In the genomic region with DNA sequence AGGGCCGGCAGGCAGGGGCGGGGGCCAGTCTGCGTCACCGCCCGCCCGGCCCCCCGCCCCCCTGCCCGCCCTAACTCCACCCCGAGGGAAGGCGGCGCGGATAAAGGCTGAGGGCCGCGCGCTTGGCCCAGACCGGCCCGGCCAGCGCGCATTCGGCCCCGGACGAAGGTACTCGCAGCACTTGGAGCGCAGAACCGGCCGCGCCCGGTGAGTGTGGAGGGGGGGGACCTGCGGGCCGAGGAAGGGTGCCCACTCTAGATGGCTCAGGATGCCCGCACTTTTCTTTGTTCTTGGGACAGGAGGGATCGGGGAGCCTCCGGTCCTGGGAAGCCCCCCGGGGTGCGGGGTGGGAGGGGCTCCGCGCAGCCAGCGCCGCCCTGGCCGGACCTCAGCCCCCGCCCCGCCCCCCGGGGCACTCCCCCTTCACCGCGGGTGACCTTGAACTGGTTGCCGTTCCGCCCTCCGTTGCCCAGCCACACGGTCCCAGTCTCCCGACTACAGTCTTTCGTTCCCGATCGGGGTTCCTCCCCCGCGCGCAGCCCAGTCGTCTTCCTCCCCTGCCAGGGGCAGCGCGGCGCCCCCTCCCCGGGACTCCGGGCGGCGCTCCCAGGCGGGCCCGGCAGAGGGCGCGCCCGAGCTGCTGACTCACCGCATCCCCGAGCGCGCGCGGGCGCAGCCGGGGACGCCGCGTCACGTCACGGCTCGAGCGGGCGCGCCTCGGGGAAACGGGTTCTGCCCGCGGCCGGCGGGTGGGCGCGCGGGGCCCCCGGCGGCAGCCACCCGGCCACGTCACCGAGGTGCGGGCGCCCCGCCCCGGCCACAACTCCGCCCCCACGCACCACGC, we compare ENCODE assay signal across 1 cellular context.
TF ChIP-seq lines count a peak whose summit lies in the region.

A gene (plus strand): TSS at position 130 of the 844 bp plus-strand sequence. CDS start 1,714 bp downstream, outside the sequence.

TF ChIP-seq in K562, 482 proteins besides CTCF, POLR2A, EP300 and RAD21 (continued from another document and continues in another):
- TF ChIP-seq, protein P1, sequence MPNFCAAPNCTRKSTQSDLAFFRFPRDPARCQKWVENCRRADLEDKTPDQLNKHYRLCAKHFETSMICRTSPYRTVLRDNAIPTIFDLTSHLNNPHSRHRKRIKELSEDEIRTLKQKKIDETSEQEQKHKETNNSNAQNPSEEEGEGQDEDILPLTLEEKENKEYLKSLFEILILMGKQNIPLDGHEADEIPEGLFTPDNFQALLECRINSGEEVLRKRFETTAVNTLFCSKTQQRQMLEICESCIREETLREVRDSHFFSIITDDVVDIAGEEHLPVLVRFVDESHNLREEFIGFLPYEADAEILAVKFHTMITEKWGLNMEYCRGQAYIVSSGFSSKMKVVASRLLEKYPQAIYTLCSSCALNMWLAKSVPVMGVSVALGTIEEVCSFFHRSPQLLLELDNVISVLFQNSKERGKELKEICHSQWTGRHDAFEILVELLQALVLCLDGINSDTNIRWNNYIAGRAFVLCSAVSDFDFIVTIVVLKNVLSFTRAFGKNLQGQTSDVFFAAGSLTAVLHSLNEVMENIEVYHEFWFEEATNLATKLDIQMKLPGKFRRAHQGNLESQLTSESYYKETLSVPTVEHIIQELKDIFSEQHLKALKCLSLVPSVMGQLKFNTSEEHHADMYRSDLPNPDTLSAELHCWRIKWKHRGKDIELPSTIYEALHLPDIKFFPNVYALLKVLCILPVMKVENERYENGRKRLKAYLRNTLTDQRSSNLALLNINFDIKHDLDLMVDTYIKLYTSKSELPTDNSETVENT (CRISPR knock-in tag; IDR thresholded peaks at IDR 0.05): 0 out of 2 replicates have a peak, but pooled peaks have one; percentile 27
- TF ChIP-seq, protein P2, sequence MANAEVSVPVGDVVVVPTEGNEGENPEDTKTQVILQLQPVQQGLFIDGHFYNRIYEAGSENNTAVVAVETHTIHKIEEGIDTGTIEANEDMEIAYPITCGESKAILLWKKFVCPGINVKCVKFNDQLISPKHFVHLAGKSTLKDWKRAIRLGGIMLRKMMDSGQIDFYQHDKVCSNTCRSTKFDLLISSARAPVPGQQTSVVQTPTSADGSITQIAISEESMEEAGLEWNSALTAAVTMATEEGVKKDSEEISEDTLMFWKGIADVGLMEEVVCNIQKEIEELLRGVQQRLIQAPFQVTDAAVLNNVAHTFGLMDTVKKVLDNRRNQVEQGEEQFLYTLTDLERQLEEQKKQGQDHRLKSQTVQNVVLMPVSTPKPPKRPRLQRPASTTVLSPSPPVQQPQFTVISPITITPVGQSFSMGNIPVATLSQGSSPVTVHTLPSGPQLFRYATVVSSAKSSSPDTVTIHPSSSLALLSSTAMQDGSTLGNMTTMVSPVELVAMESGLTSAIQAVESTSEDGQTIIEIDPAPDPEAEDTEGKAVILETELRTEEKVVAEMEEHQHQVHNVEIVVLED (CRISPR knock-in tag; IDR thresholded peaks at IDR 0.05): peak; percentile 62
- TF ChIP-seq, protein P3, sequence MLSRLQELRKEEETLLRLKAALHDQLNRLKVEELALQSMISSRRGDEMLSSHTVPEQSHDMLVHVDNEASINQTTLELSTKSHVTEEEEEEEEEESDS (CRISPR knock-in tag; IDR thresholded peaks at IDR 0.05): no peak
- 0 out of 2 replicates have a peak, but pooled peaks have one; percentile 3 for TF ChIP-seq TCF3 (CRISPR knock-in tag; IDR thresholded peaks at IDR 0.05)
- TF ChIP-seq ZBTB17 (CRISPR knock-in tag; IDR thresholded peaks at IDR 0.05): peak; percentile 34; the same call in 1 of the 2 replicates
- peak; percentile 49 to 85 for TF ChIP-seq MAZ (CRISPR knock-in tag; conservative IDR thresholded peaks at IDR 0.05 in 1 of 2, IDR thresholded peaks at IDR 0.05 in 1 of 2)
- TF ChIP-seq, protein P4, sequence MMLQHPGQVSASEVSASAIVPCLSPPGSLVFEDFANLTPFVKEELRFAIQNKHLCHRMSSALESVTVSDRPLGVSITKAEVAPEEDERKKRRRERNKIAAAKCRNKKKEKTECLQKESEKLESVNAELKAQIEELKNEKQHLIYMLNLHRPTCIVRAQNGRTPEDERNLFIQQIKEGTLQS (IDR thresholded peaks at IDR 0.05): peak; percentile 62
- TF ChIP-seq, protein P4 (CRISPR knock-in tag; conservative IDR thresholded peaks at IDR 0.05): peak; percentile 86
- peak; percentile 93; the same call in 1 of the 2 replicates for TF ChIP-seq CBX1 (IDR thresholded peaks at IDR 0.05; ENCODE audit: low read depth)
- 0 out of 2 replicates have a peak, but pooled peaks have one; percentile 2 for TF ChIP-seq NCOR1 (IDR thresholded peaks at IDR 0.05)
- TF ChIP-seq, protein P5, sequence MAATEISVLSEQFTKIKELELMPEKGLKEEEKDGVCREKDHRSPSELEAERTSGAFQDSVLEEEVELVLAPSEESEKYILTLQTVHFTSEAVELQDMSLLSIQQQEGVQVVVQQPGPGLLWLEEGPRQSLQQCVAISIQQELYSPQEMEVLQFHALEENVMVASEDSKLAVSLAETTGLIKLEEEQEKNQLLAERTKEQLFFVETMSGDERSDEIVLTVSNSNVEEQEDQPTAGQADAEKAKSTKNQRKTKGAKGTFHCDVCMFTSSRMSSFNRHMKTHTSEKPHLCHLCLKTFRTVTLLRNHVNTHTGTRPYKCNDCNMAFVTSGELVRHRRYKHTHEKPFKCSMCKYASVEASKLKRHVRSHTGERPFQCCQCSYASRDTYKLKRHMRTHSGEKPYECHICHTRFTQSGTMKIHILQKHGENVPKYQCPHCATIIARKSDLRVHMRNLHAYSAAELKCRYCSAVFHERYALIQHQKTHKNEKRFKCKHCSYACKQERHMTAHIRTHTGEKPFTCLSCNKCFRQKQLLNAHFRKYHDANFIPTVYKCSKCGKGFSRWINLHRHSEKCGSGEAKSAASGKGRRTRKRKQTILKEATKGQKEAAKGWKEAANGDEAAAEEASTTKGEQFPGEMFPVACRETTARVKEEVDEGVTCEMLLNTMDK (IDR thresholded peaks at IDR 0.05; ENCODE audit: borderline replicate concordance, insufficient read depth, low read depth, low read length, poor library complexity, severe bottlenecking): peak; percentile 92
- TF ChIP-seq, protein P6, sequence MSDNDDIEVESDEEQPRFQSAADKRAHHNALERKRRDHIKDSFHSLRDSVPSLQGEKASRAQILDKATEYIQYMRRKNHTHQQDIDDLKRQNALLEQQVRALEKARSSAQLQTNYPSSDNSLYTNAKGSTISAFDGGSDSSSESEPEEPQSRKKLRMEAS (CRISPR knock-in tag; IDR thresholded peaks at IDR 0.05): peak; percentile 16; the same call in 1 of the 2 replicates
- peak; percentile 47; the same call in 1 of the 2 replicates for TF ChIP-seq ZC3H4 (CRISPR knock-in tag; IDR thresholded peaks at IDR 0.05; ENCODE audit: borderline replicate concordance)
- TF ChIP-seq, protein P7, sequence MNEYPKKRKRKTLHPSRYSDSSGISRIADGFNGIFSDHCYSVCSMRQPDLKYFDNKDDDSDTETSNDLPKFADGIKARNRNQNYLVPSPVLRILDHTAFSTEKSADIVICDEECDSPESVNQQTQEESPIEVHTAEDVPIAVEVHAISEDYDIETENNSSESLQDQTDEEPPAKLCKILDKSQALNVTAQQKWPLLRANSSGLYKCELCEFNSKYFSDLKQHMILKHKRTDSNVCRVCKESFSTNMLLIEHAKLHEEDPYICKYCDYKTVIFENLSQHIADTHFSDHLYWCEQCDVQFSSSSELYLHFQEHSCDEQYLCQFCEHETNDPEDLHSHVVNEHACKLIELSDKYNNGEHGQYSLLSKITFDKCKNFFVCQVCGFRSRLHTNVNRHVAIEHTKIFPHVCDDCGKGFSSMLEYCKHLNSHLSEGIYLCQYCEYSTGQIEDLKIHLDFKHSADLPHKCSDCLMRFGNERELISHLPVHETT (CRISPR knock-in tag; conservative IDR thresholded peaks at IDR 0.05 in 1 of 2, IDR thresholded peaks at IDR 0.05 in 1 of 2): peak in 1 of 2 experiments; percentile 97; a peak in 2 of 4 replicates
- no peak for TF ChIP-seq NCOA1 (IDR thresholded peaks at IDR 0.05; ENCODE audit: low read depth)
- peak; percentile 61 to 65 for TF ChIP-seq NRF1 (conservative IDR thresholded peaks at IDR 0.05 in 1 of 2, IDR thresholded peaks at IDR 0.05 in 1 of 2)
- TF ChIP-seq ARID1B (IDR thresholded peaks at IDR 0.05): peak; percentile 6; the same call in 1 of the 2 replicates
- TF ChIP-seq MAFG (tag; conservative IDR thresholded peaks at IDR 0.05): no peak
- peak; percentile 75 for TF ChIP-seq RBFOX2 (IDR thresholded peaks at IDR 0.05; ENCODE audit: low read depth, low read length)
- peak; percentile 75 for TF ChIP-seq HMGN3 (IDR thresholded peaks at IDR 0.05; ENCODE audit: borderline replicate concordance, extremely low read depth, insufficient read length, low read depth, low read length)
- TF ChIP-seq ZNF644 (tag; IDR thresholded peaks at IDR 0.05; ENCODE audit: low read depth): 0 out of 2 replicates have a peak, but pooled peaks have one; percentile 35
- TF ChIP-seq TAF7 (tag; IDR thresholded peaks at IDR 0.05): peak; percentile 59; the same call in 1 of the 2 replicates
- TF ChIP-seq, protein P8, sequence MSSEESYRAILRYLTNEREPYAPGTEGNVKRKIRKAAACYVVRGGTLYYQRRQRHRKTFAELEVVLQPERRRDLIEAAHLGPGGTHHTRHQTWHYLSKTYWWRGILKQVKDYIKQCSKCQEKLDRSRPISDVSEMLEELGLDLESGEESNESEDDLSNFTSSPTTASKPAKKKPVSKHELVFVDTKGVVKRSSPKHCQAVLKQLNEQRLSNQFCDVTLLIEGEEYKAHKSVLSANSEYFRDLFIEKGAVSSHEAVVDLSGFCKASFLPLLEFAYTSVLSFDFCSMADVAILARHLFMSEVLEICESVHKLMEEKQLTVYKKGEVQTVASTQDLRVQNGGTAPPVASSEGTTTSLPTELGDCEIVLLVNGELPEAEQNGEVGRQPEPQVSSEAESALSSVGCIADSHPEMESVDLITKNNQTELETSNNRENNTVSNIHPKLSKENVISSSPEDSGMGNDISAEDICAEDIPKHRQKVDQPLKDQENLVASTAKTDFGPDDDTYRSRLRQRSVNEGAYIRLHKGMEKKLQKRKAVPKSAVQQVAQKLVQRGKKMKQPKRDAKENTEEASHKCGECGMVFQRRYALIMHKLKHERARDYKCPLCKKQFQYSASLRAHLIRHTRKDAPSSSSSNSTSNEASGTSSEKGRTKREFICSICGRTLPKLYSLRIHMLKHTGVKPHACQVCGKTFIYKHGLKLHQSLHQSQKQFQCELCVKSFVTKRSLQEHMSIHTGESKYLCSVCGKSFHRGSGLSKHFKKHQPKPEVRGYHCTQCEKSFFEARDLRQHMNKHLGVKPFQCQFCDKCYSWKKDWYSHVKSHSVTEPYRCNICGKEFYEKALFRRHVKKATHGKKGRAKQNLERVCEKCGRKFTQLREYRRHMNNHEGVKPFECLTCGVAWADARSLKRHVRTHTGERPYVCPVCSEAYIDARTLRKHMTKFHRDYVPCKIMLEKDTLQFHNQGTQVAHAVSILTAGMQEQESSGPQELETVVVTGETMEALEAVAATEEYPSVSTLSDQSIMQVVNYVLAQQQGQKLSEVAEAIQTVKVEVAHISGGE (CRISPR knock-in tag; IDR thresholded peaks at IDR 0.05): peak in 1 of 3 experiments; percentile 53; a peak in 1 of 6 replicates
- peak; percentile 13 for TF ChIP-seq SP1 (CRISPR knock-in tag; IDR thresholded peaks at IDR 0.05)
- peak; percentile 48; the same call in 1 of the 2 replicates for TF ChIP-seq GTF2F1 (IDR thresholded peaks at IDR 0.05; ENCODE audit: low read depth, low read length)
- TF ChIP-seq, protein P9, sequence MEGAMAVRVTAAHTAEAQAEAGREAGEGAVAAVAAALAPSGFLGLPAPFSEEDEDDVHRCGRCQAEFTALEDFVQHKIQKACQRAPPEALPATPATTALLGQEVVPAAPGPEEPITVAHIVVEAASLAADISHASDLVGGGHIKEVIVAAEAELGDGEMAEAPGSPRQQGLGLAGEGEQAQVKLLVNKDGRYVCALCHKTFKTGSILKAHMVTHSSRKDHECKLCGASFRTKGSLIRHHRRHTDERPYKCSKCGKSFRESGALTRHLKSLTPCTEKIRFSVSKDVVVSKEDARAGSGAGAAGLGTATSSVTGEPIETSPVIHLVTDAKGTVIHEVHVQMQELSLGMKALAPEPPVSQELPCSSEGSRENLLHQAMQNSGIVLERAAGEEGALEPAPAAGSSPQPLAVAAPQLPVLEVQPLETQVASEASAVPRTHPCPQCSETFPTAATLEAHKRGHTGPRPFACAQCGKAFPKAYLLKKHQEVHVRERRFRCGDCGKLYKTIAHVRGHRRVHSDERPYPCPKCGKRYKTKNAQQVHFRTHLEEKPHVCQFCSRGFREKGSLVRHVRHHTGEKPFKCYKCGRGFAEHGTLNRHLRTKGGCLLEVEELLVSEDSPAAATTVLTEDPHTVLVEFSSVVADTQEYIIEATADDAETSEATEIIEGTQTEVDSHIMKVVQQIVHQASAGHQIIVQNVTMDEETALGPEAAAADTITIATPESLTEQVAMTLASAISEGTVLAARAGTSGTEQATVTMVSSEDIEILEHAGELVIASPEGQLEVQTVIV (CRISPR knock-in tag; IDR thresholded peaks at IDR 0.05; ENCODE audit: borderline replicate concordance): no peak
- TF ChIP-seq ZNF431 (CRISPR knock-in tag; IDR thresholded peaks at IDR 0.05): no peak
- TF ChIP-seq JUN (IDR thresholded peaks at IDR 0.05; ENCODE audit: borderline replicate concordance, low read depth, low read length): peak; percentile 50; the same call in 1 of the 2 replicates
- no peak; the same call in 1 of the 2 replicates for TF ChIP-seq JUN (CRISPR knock-in tag; IDR thresholded peaks at IDR 0.05; ENCODE audit: borderline replicate concordance)
- TF ChIP-seq ERF (CRISPR knock-in tag; IDR thresholded peaks at IDR 0.05): peak; percentile 94
- no peak for TF ChIP-seq RUNX1 (IDR thresholded peaks at IDR 0.05; ENCODE audit: low read depth)
- TF ChIP-seq SIN3B (IDR thresholded peaks at IDR 0.05; ENCODE audit: low read depth): peak; percentile 54
- TF ChIP-seq, protein P10, sequence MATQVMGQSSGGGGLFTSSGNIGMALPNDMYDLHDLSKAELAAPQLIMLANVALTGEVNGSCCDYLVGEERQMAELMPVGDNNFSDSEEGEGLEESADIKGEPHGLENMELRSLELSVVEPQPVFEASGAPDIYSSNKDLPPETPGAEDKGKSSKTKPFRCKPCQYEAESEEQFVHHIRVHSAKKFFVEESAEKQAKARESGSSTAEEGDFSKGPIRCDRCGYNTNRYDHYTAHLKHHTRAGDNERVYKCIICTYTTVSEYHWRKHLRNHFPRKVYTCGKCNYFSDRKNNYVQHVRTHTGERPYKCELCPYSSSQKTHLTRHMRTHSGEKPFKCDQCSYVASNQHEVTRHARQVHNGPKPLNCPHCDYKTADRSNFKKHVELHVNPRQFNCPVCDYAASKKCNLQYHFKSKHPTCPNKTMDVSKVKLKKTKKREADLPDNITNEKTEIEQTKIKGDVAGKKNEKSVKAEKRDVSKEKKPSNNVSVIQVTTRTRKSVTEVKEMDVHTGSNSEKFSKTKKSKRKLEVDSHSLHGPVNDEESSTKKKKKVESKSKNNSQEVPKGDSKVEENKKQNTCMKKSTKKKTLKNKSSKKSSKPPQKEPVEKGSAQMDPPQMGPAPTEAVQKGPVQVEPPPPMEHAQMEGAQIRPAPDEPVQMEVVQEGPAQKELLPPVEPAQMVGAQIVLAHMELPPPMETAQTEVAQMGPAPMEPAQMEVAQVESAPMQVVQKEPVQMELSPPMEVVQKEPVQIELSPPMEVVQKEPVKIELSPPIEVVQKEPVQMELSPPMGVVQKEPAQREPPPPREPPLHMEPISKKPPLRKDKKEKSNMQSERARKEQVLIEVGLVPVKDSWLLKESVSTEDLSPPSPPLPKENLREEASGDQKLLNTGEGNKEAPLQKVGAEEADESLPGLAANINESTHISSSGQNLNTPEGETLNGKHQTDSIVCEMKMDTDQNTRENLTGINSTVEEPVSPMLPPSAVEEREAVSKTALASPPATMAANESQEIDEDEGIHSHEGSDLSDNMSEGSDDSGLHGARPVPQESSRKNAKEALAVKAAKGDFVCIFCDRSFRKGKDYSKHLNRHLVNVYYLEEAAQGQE (CRISPR knock-in tag; IDR thresholded peaks at IDR 0.05; ENCODE audit: low read depth): 0 out of 2 replicates have a peak, but pooled peaks have one; percentile 23
